In the genomic region with DNA sequence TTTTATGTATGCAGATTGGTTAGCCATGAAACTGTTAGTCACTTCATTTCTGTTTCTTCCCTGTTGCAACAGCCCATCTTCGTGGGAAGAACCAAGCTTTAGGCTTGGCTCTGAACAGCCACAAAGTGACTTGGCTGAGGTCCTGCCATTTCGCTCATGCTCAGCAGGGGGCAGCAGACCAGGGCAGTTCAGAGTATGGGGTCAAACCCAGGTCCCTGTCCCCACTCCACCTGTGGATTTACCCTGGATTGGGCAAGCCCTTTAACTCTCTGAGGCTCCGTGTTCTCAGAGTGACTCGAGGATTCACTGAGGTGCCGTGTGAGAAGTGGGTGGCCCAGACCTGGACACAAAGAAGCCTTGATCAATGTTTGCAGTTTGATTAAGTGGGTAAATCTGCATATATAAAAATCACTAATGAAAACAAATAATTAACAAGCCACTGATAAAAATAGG, we compare ENCODE assay signal across 8 cellular contexts. TPM values are rescaled to one million over a fixed set of nuclear protein-coding genes. Genes with fewer than 3 reads are reported as not detected.
DNase-seq lines count a peak whose midpoint lies in the region; ATAC-seq and TF ChIP-seq lines count a peak whose summit lies in the region.

No MANE protein-coding gene starts in this region.

- no peak overlapping the region for H3K27ac ChIP-seq in H9 (ENCODE audit: insufficient read length, low read depth, low read length)

- no peak overlapping the region for H3K4me3 Mint-ChIP-seq in H9
- no peak overlapping the region for H3K4me3 Mint-ChIP-seq in activated naive CD8-positive, alpha-beta T cell treated with anti-CD3 and anti-CD28 coated beads, Interleukin-2, amount 50 U/mL, for 24 hours

- no peak overlapping the region for H3T11ph ChIP-seq in H9 (ENCODE audit: low read length)

- no peak overlapping the region for H2AFZ ChIP-seq in H9 (ENCODE audit: low read length)

- H2AK5ac ChIP-seq in H9 (ENCODE audit: insufficient read length, low read length) = no peak overlapping the region

- peaks cover 37 to 72% (median 50%) of the 10 kb centered on the region in 3 experiments; a peak in 6 of 7 replicates for H3K36me3 Mint-ChIP-seq in H9 (ENCODE audit: insufficient read depth in 1 of 3, low read depth in 3 of 3)
- peaks cover 21% of the 10 kb centered on the region for H3K36me3 Mint-ChIP-seq in activated naive CD8-positive, alpha-beta T cell treated with anti-CD3 and anti-CD28 coated beads, Interleukin-2, amount 50 U/mL, for 24 hours (ENCODE audit: low read depth)

- H3K9me3 ChIP-seq in H9 (ENCODE audit: control insufficient read depth, low read depth, low read length) = no peaks in the 10 kb centered on the region

- no peak overlapping the region for H2BK5ac ChIP-seq in H9 (ENCODE audit: insufficient read length, low read length)

- no peaks in the 10 kb centered on the region for H4K20me1 ChIP-seq in H9 (ENCODE audit: control insufficient read depth, insufficient read depth, insufficient read length)

- H3K79me2 ChIP-seq in H9 (ENCODE audit: insufficient read depth, low read length) = no peaks in the 10 kb centered on the region

- WGBS in H9 (ENCODE audit: extremely low coverage, insufficient read length, low lambda C conversion rate) = no CpG with 5 or more reads among the region's 5 CpGs

- intact Hi-C loops in left ventricle myocardium superior (cut with micrococcal nuclease) = loop anchor here (10.0 kb wide), 1 partner anchor 166 kb away; a partner anchor contains a TSS

- no peak overlapping the region for H3K14ac ChIP-seq in H9 (ENCODE audit: insufficient read depth, low read length)

- peak; percentile 84 for TF ChIP-seq CTCF in H9 (conservative IDR thresholded peaks at IDR 0.05)

- H3K4me2 ChIP-seq in H9 (ENCODE audit: insufficient read depth, insufficient read length, low read length) = no peak overlapping the region

- H3K27ac Mint-ChIP-seq in H9 = no peak overlapping the region
- H3K27ac Mint-ChIP-seq in activated naive CD8-positive, alpha-beta T cell treated with anti-CD3 and anti-CD28 coated beads, Interleukin-2, amount 50 U/mL, for 24 hours = no peak overlapping the region

- H3K18ac ChIP-seq in H9 (ENCODE audit: insufficient read length, low read depth, low read length) = no peak overlapping the region

- no peaks in the 10 kb centered on the region for H3K27me3 ChIP-seq in H9 (ENCODE audit: insufficient read depth, low read length)

- no peak overlapping the region for H2BK12ac ChIP-seq in H9 (ENCODE audit: insufficient read length, low read depth, low read length)

- no peak overlapping the region for H3K9ac ChIP-seq in H9 (ENCODE audit: extremely low read depth, insufficient read length, low read length)

- no peak overlapping the region for H4K8ac ChIP-seq in H9 (replicated peaks; ENCODE audit: insufficient read length, low read depth, low read length)

- H3K4ac ChIP-seq in H9 (ENCODE audit: low read depth, low read length) = no peak overlapping the region

- peaks cover under 1% of the 10 kb centered on the region in 2 experiments; a peak in 1 of 4 replicates for H3K4me1 Mint-ChIP-seq in H9
- H3K4me1 Mint-ChIP-seq in activated naive CD8-positive, alpha-beta T cell treated with anti-CD3 and anti-CD28 coated beads, Interleukin-2, amount 50 U/mL, for 24 hours = peaks cover 6% of the 10 kb centered on the region

- H3K27me3 Mint-ChIP-seq in H9 (ENCODE audit: low read depth) = no peaks in the 10 kb centered on the region; the same call in 1 of the 2 replicates
- no peaks in the 10 kb centered on the region for H3K27me3 Mint-ChIP-seq in activated naive CD8-positive, alpha-beta T cell treated with anti-CD3 and anti-CD28 coated beads, Interleukin-2, amount 50 U/mL, for 24 hours

- H3K4me1 ChIP-seq in H9 (ENCODE audit: insufficient read depth, low read length) = no peaks in the 10 kb centered on the region

- no peak overlapping the region for H4K91ac ChIP-seq in H9 (ENCODE audit: insufficient read length, low read depth, low read length)

- no peaks in the 10 kb centered on the region for H3K79me1 ChIP-seq in H9 (ENCODE audit: insufficient read depth, low read depth, low read length, poor library complexity, severe bottlenecking)

- no peak overlapping the region for H4K5ac ChIP-seq in H9 (ENCODE audit: insufficient read length, low read depth, low read length)

- no peak overlapping the region for H2BK20ac ChIP-seq in H9 (ENCODE audit: low read depth, low read length, poor library complexity, severe bottlenecking)

- no peaks in the 10 kb centered on the region for H3K23me2 ChIP-seq in H9 (ENCODE audit: insufficient read length, low read depth, low read length, poor library complexity, severe bottlenecking)

- H3K9me3 Mint-ChIP-seq in H9 = no peaks in the 10 kb centered on the region
- H3K9me3 Mint-ChIP-seq in activated naive CD8-positive, alpha-beta T cell treated with anti-CD3 and anti-CD28 coated beads, Interleukin-2, amount 50 U/mL, for 24 hours = no peaks in the 10 kb centered on the region

- peak; percentile 50 to 51 for DNase-seq in AML-193 (lab: John Stamatoyannopoulos, UW)
- DNase-seq in H9 = peak; percentile 64
- DNase-seq in SK-MEL-5 (ENCODE audit: low read depth, low spot score) = peak; percentile 69
- DNase-seq in activated naive CD8-positive, alpha-beta T cell treated with anti-CD3 and anti-CD28 coated beads, Interleukin-2, amount 50 U/mL, for 24 hours = peak; percentile 67
- DNase-seq in left ventricle myocardium superior = peak; percentile 71
- peak; percentile 71 for DNase-seq in stimulated activated CD4-positive, alpha-beta T cell treated with anti-CD3 and anti-CD28 coated beads, Interleukin-15, amount 100 ng/mL, for 24 hours
- no peak for DNase-seq in H4 (ENCODE audit: low spot score)
- no peak for DNase-seq in GM19240 (ENCODE audit: insufficient read length, low spot score)

- H2BK15ac ChIP-seq in H9 (ENCODE audit: low read depth, low read length) = no peak overlapping the region

- H2BK120ac ChIP-seq in H9 (ENCODE audit: low read depth, low read length, poor library complexity, severe bottlenecking) = no peak overlapping the region

- in situ Hi-C loops in SK-MEL-5 (cut with HindIII; ENCODE audit: low pct_unique_long_range_greater_than_20kb, low sequenced_read_pairs) = no loop called here

- ATAC-seq in activated naive CD8-positive, alpha-beta T cell treated with anti-CD3 and anti-CD28 coated beads, Interleukin-2, amount 50 U/mL, for 24 hours = peak; percentile 45
- peak; percentile 57 for ATAC-seq in left ventricle myocardium superior

- no peak overlapping the region for H3K56ac ChIP-seq in H9 (ENCODE audit: insufficient read length, low read depth, low read length)

- no peak overlapping the region for H3K23ac ChIP-seq in H9 (ENCODE audit: insufficient read length, low read depth, low read length)

RNA-seq across cellular contexts. Expression of a gene that starts 19.8 kb away (rescaled TPM):
- total RNA-seq in H9 (2021) = 24.3 and 25.9 TPM in 2 replicates
- total RNA-seq in SK-MEL-5 (2014; rRNA removed; shearing (Covaris generic)) = 1.1 and 1.5 TPM in 2 replicates
- 0.31 TPM in 1 of 2 replicates, not detected in the other for polyA plus RNA-seq in SK-MEL-5 (2015; cell fraction: cytosol; rRNA removed)
- 0.35 TPM in 1 of 2 replicates, not detected in the other for polyA plus RNA-seq in SK-MEL-5 (2015; cell fraction: nucleus; rRNA removed)
- 137 TPM for total RNA-seq in left ventricle myocardium superior
- 12.4 and 15.4 TPM in 2 replicates for total RNA-seq in H4 (2014; rRNA removed; shearing (Covaris generic))

RNA-seq across cellular contexts. Expression of a gene that starts 22.5 kb away (rescaled TPM):
- total RNA-seq in H9 (2021) = 200 and 209 TPM in 2 replicates
- total RNA-seq in SK-MEL-5 (2014; rRNA removed; shearing (Covaris generic)) = 223 and 259 TPM in 2 replicates
- 127 and 175 TPM in 2 replicates for polyA plus RNA-seq in SK-MEL-5 (2015; cell fraction: cytosol; rRNA removed)
- polyA plus RNA-seq in SK-MEL-5 (2015; cell fraction: nucleus; rRNA removed) = 19.2 and 31.2 TPM in 2 replicates
- total RNA-seq in left ventricle myocardium superior = 154 TPM
- total RNA-seq in H4 (2014; rRNA removed; shearing (Covaris generic)) = 142 and 180 TPM in 2 replicates

Comparison
In these comparisons a context has a peak if more than half of its experiments do, and no peak if none do; other contexts are left out.
1. DNase-seq: peak in AML-193 (2 of 2), H9 (single experiment), SK-MEL-5 (single experiment), activated naive CD8-positive, alpha-beta T cell treated with anti-CD3 and anti-CD28 coated beads, Interleukin-2, amount 50 U/mL, for 24 hours (single experiment), left ventricle myocardium superior (single experiment) and stimulated activated CD4-positive, alpha-beta T cell treated with anti-CD3 and anti-CD28 coated beads, Interleukin-15, amount 100 ng/mL, for 24 hours (single experiment); none in H4 (single experiment) and GM19240 (single experiment).